Comparison of ENCODE assay signal across 10 cellular contexts in genomic region chr14:38256358-38256840, GRCh38. TPM values are rescaled to one million over a fixed set of nuclear protein-coding genes. Genes with fewer than 3 reads are reported as not detected.
DNase-seq lines count a peak whose midpoint lies in the region; ATAC-seq and TF ChIP-seq lines count a peak whose summit lies in the region.
"Had no signal": no experiment of that assay in that cellular context is flagged by ENCODE, and none has a peak within 500 bp of the region (broad histone marks: within the 10 kb centered on the region; RNA-seq: fewer than 3 reads in every experiment).

No MANE protein-coding gene starts in this region.

- CTCF ChIA-PET in GM10248 (lab: Yijun Ruan, JAX): no interaction called here
- CTCF ChIA-PET in activated CD8-positive, alpha-beta T cell treated with anti-CD3 and anti-CD28 coated beads, Interleukin-2, amount 10 ng/mL, durations not matched to agents 7 days and 5 days (lab: Charles Lee): no interaction called here

- H3K36me3 Mint-ChIP-seq in activated CD8-positive, alpha-beta T cell treated with anti-CD3 and anti-CD28 coated beads, Interleukin-2, amount 10 ng/mL, durations not matched to agents 7 days and 5 days (ENCODE audit: low read depth): no peaks in the 10 kb centered on the region
- H3K36me3 Mint-ChIP-seq in progenitor cell of endocrine pancreas (ENCODE audit: insufficient read depth): no peaks in the 10 kb centered on the region

- POLR2A ChIA-PET in GM10248 (lab: Yijun Ruan, JAX): no interaction called here
- POLR2A ChIA-PET in activated CD8-positive, alpha-beta T cell treated with anti-CD3 and anti-CD28 coated beads, Interleukin-2, amount 10 ng/mL, durations not matched to agents 7 days and 5 days (lab: Charles Lee): no interaction called here

- TF ChIP-seq CTCF in GM10248 (IDR thresholded peaks at IDR 0.05; ENCODE audit: control extremely low read depth, extremely low read depth, low read depth, missing control alignments): no peak
- peak; percentile 31 for TF ChIP-seq CTCF in progenitor cell of endocrine pancreas (IDR thresholded peaks at IDR 0.05; ENCODE audit: unreplicated experiment)

- no peaks in the 10 kb centered on the region for H3K9me3 Mint-ChIP-seq in activated CD8-positive, alpha-beta T cell treated with anti-CD3 and anti-CD28 coated beads, Interleukin-2, amount 10 ng/mL, durations not matched to agents 7 days and 5 days (ENCODE audit: insufficient read depth)
- peaks cover 2% of the 10 kb centered on the region for H3K9me3 Mint-ChIP-seq in progenitor cell of endocrine pancreas (ENCODE audit: low read depth)

- intact Hi-C loops in left ventricle myocardium superior (cut with micrococcal nuclease): no loop called here

- DNase-seq in GM10248 (ENCODE audit: extremely low spot score) (peak; percentile 7), left ventricle myocardium superior (no peak), progenitor cell of endocrine pancreas (ENCODE audit: low spot score, unreplicated experiment) (no peak), HK-2 (ENCODE audit: unreplicated experiment) (no peak), GDM1 (lab: John Stamatoyannopoulos, UW) (no peak), glomerular visceral epithelial cell (ENCODE audit: extremely low spot score) (no peak)
- DNase-seq in activated CD8-positive, alpha-beta T cell treated with anti-CD3 and anti-CD28 coated beads, Interleukin-2, amount 10 ng/mL, durations not matched to agents 7 days and 5 days: no peak
- DNase-seq: activated CD4-positive, CD25-positive, alpha-beta regulatory T cell; NCI-H226 had no signal

- H3K4me3 Mint-ChIP-seq in activated CD8-positive, alpha-beta T cell treated with anti-CD3 and anti-CD28 coated beads, Interleukin-2, amount 10 ng/mL, durations not matched to agents 7 days and 5 days: peak overlapping the region; percentile 48
- peak overlapping the region; percentile 60 for H3K4me3 Mint-ChIP-seq in progenitor cell of endocrine pancreas (ENCODE audit: low read depth)

- peak; percentile 37 for ATAC-seq in activated CD8-positive, alpha-beta T cell treated with anti-CD3 and anti-CD28 coated beads, Interleukin-2, amount 10 ng/mL, durations not matched to agents 7 days and 5 days
- ATAC-seq in left ventricle myocardium superior: peak; percentile 78
- ATAC-seq in GM18858 (IDR thresholded peaks at IDR 0.05; ENCODE audit: unreplicated experiment): no peak

- H3K4me1 Mint-ChIP-seq in activated CD8-positive, alpha-beta T cell treated with anti-CD3 and anti-CD28 coated beads, Interleukin-2, amount 10 ng/mL, durations not matched to agents 7 days and 5 days (ENCODE audit: low read depth): peaks cover 10% of the 10 kb centered on the region
- H3K4me1 Mint-ChIP-seq in progenitor cell of endocrine pancreas (ENCODE audit: low read depth): peaks cover 1% of the 10 kb centered on the region

- H3K27ac Mint-ChIP-seq in activated CD8-positive, alpha-beta T cell treated with anti-CD3 and anti-CD28 coated beads, Interleukin-2, amount 10 ng/mL, durations not matched to agents 7 days and 5 days: no peak overlapping the region
- H3K27ac Mint-ChIP-seq in progenitor cell of endocrine pancreas: no peak overlapping the region

- peaks cover 47% of the 10 kb centered on the region for H3K27me3 Mint-ChIP-seq in activated CD8-positive, alpha-beta T cell treated with anti-CD3 and anti-CD28 coated beads, Interleukin-2, amount 10 ng/mL, durations not matched to agents 7 days and 5 days (ENCODE audit: low read depth)
- H3K27me3 Mint-ChIP-seq in progenitor cell of endocrine pancreas: peaks cover 70% of the 10 kb centered on the region

RNA-seq across cellular contexts. Expression of gene CLEC14A, which starts 0.5 kb away (rescaled TPM):
- total RNA-seq in activated CD8-positive, alpha-beta T cell treated with anti-CD3 and anti-CD28 coated beads, Interleukin-2, amount 10 ng/mL, durations not matched to agents 7 days and 5 days: not detected
- total RNA-seq in left ventricle myocardium superior (33.1 TPM), progenitor cell of endocrine pancreas (0.17 and 0.24 TPM in 2 replicates)

RNA-seq across cellular contexts. Expression of gene SSTR1, which starts 48.7 kb away (rescaled TPM):
- not detected for total RNA-seq in activated CD8-positive, alpha-beta T cell treated with anti-CD3 and anti-CD28 coated beads, Interleukin-2, amount 10 ng/mL, durations not matched to agents 7 days and 5 days
- 0.37 TPM for total RNA-seq in left ventricle myocardium superior
- total RNA-seq in progenitor cell of endocrine pancreas: 4.0 and 4.4 TPM in 2 replicates

Comparison
In these comparisons a context has a peak if more than half of its experiments do, and no peak if none do; other contexts are left out.
1. RNA of gene CLEC14A, which starts 0.5 kb away (total RNA-seq): 33.1 TPM in left ventricle myocardium superior (single experiment); 0.17 to 0.24 TPM in progenitor cell of endocrine pancreas and not detected in activated CD8-positive, alpha-beta T cell treated with anti-CD3 and anti-CD28 coated beads, Interleukin-2, amount 10 ng/mL, durations not matched to agents 7 days and 5 days; every median in the first group is over 10 times any median in the second.